Comparison of ENCODE assay signal across 22 cellular contexts in the genomic region with DNA sequence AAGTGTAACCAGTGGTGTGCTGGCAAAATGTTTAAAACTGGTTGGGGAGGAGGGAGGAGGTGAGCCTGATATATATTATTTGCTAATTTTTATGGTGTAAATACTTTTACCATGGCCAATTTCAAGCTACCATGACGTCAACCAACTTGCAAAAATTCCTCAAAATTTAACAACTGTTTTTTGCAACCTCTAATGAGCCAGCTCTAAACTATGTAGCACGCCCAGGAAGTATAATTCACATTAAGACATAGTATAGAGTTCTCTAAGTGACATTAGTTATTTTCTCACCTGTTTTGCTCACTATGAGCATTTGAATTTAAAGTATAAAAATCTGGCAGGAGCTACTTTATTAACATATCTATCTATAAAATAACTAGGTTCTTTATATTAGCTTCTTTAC. TPM values are rescaled to one million over a fixed set of nuclear protein-coding genes. Genes with fewer than 3 reads are reported as not detected.
DNase-seq lines count a peak whose midpoint lies in the region; ATAC-seq and TF ChIP-seq lines count a peak whose summit lies in the region.
"Had no signal": no experiment of that assay in that cellular context is flagged by ENCODE, and none has a peak within 500 bp of the region (broad histone marks: within the 10 kb centered on the region; RNA-seq: fewer than 3 reads in every experiment).

No MANE protein-coding gene starts in this region.

- H3K27ac ChIP-seq in breast epithelium = no peak overlapping the region
- H3K27ac ChIP-seq: brain microvascular endothelial cell, gastroesophageal sphincter, spleen, stomach, upper lobe of left lung had no signal

- no peaks in the 10 kb centered on the region for H3K9me3 ChIP-seq in breast epithelium
- H3K9me3 ChIP-seq in adipocyte (ENCODE audit: control insufficient read depth, low read length) = no peaks in the 10 kb centered on the region
- H3K9me3 ChIP-seq: gastroesophageal sphincter, spleen, stomach, upper lobe of left lung had no signal

- H3K4me1 ChIP-seq in breast epithelium (no peaks in the 10 kb centered on the region), adipocyte (ENCODE audit: control insufficient read depth, insufficient read depth, low read length) (peaks cover 7% of the 10 kb centered on the region)
- H3K4me1 ChIP-seq: spleen, upper lobe of left lung had no signal

- H3K4me3 Mint-ChIP-seq in MCF 10A (ENCODE audit: unreplicated experiment) = no peak overlapping the region
- H3K4me3 Mint-ChIP-seq: activated CD4-positive, alpha-beta T cell treated with anti-CD3 and anti-CD28 coated beads, Interleukin-2, amount 10 ng/mL, durations not matched to agents 7 days and 5 days; activated naive CD8-positive, alpha-beta T cell treated with anti-CD3 and anti-CD28 coated beads, Interleukin-2, amount 10 ng/mL, durations not matched to agents 7 days and 5 days; activated T-helper 17 cell treated with anti-CD3 and anti-CD28 coated beads, Interleukin-2, amount 50 U/mL, for 72 hours; T-cell had no signal

- H3K36me3 ChIP-seq in breast epithelium = no peaks in the 10 kb centered on the region
- H3K36me3 ChIP-seq in adipocyte (ENCODE audit: control insufficient read depth, insufficient read depth, low read length, severe bottlenecking) = no peaks in the 10 kb centered on the region
- H3K36me3 ChIP-seq: brain microvascular endothelial cell, spleen, stomach, upper lobe of left lung had no signal

- no TSS peak for BruUV-seq in MCF 10A (replicated peaks; lab: Mats Ljungman, UMichigan)

- ATAC-seq in HG03025 (IDR thresholded peaks at IDR 0.05; ENCODE audit: low FRiP score, unreplicated experiment) (no peak), GM21529 (IDR thresholded peaks at IDR 0.05; ENCODE audit: unreplicated experiment) (no peak)
- ATAC-seq: activated T-helper 17 cell treated with anti-CD3 and anti-CD28 coated beads, Interleukin-2, amount 50 U/mL, for 72 hours; gastroesophageal sphincter; T-cell had no signal

- POLR2A ChIA-PET in MCF 10A (lab: Yijun Ruan, JAX) = interaction anchor here (0.5 to 2.8 kb wide), 26 partner anchors 9 to 468 kb away, joined by 3 to 57 read pairs (median 4); partner anchors contain the start of genes ATL1, DMAC2L, L2HGDH and NIN

- H3K27me3 Mint-ChIP-seq in MCF 10A (ENCODE audit: insufficient read depth, unreplicated experiment) = no peaks in the 10 kb centered on the region
- H3K27me3 Mint-ChIP-seq: activated naive CD8-positive, alpha-beta T cell treated with anti-CD3 and anti-CD28 coated beads, Interleukin-2, amount 10 ng/mL, durations not matched to agents 7 days and 5 days; activated T-helper 17 cell treated with anti-CD3 and anti-CD28 coated beads, Interleukin-2, amount 50 U/mL, for 72 hours had no signal

- TF ChIP-seq POLR2A in breast epithelium (IDR thresholded peaks at IDR 0.05) = no peak

- no peak overlapping the region for H3K9ac ChIP-seq in adipocyte (ENCODE audit: low read length)

- no peak overlapping the region for H3K4me3 ChIP-seq in breast epithelium
- peak overlapping the region; percentile 41 for H3K4me3 ChIP-seq in adipocyte (ENCODE audit: low read length)
- H3K4me3 ChIP-seq in fibroblast of the aortic adventitia (ENCODE audit: low read depth, low read length) = no peak overlapping the region
- H3K4me3 ChIP-seq: gastroesophageal sphincter, spleen, stomach, upper lobe of left lung had no signal

- intact Hi-C loops in MCF 10A (cut with micrococcal nuclease) (loop anchor here (2.0 kb wide), 1 partner anchor 65 kb away; no protein-coding TSS in a partner anchor), breast epithelium (cut with DNase I; ENCODE audit: low total_unique reads) (no loop called here)

- CTCF ChIA-PET in MCF 10A (lab: Yijun Ruan, JAX) = interaction anchor here (0.9 to 2.8 kb wide), 17 partner anchors 15 to 256 kb away, joined by 3 to 37 read pairs (median 5); partner anchors contain the start of gene ATL1

- H3K27me3 ChIP-seq in breast epithelium (no peaks in the 10 kb centered on the region), adipocyte (replicated peaks; ENCODE audit: control insufficient read depth, insufficient read depth, low read length) (no peaks in the 10 kb centered on the region)
- H3K27me3 ChIP-seq: brain microvascular endothelial cell, gastroesophageal sphincter, spleen, stomach, upper lobe of left lung had no signal

- no peaks in the 10 kb centered on the region for H3K36me3 Mint-ChIP-seq in MCF 10A (ENCODE audit: insufficient read depth, unreplicated experiment)
- H3K36me3 Mint-ChIP-seq: activated naive CD8-positive, alpha-beta T cell treated with anti-CD3 and anti-CD28 coated beads, Interleukin-2, amount 10 ng/mL, durations not matched to agents 7 days and 5 days; T-cell had no signal

- H3K4me1 Mint-ChIP-seq in MCF 10A (ENCODE audit: insufficient read depth, unreplicated experiment) = peaks cover 48% of the 10 kb centered on the region
- H3K4me1 Mint-ChIP-seq: activated T-helper 17 cell treated with anti-CD3 and anti-CD28 coated beads, Interleukin-2, amount 50 U/mL, for 72 hours; T-cell had no signal

- H3K27ac Mint-ChIP-seq in MCF 10A (ENCODE audit: low read depth, unreplicated experiment) = peak overlapping the region; percentile 98
- H3K27ac Mint-ChIP-seq: activated CD4-positive, alpha-beta T cell treated with anti-CD3 and anti-CD28 coated beads, Interleukin-2, amount 10 ng/mL, durations not matched to agents 7 days and 5 days; activated naive CD8-positive, alpha-beta T cell treated with anti-CD3 and anti-CD28 coated beads, Interleukin-2, amount 10 ng/mL, durations not matched to agents 7 days and 5 days; activated T-helper 17 cell treated with anti-CD3 and anti-CD28 coated beads, Interleukin-2, amount 50 U/mL, for 72 hours; T-cell had no signal

- TF ChIP-seq CTCF in MCF 10A (IDR thresholded peaks at IDR 0.05; ENCODE audit: unreplicated experiment) (no peak), breast epithelium (IDR thresholded peaks at IDR 0.05) (no peak), fibroblast of the aortic adventitia (IDR thresholded peaks at IDR 0.05; ENCODE audit: insufficient read depth, low read length) (no peak)

- H3K9me3 Mint-ChIP-seq in MCF 10A (ENCODE audit: unreplicated experiment) = no peaks in the 10 kb centered on the region
- H3K9me3 Mint-ChIP-seq: activated CD4-positive, alpha-beta T cell treated with anti-CD3 and anti-CD28 coated beads, Interleukin-2, amount 10 ng/mL, durations not matched to agents 7 days and 5 days; activated naive CD8-positive, alpha-beta T cell treated with anti-CD3 and anti-CD28 coated beads, Interleukin-2, amount 10 ng/mL, durations not matched to agents 7 days and 5 days; activated T-helper 17 cell treated with anti-CD3 and anti-CD28 coated beads, Interleukin-2, amount 50 U/mL, for 72 hours; T-cell had no signal

- peak; percentile 32 for DNase-seq in MCF 10A (ENCODE audit: unreplicated experiment)
- no peak for DNase-seq in breast epithelium (ENCODE audit: low spot score in 2 of 2)
- no peak for DNase-seq in adipocyte (ENCODE audit: low read depth)
- peak; percentile 16 for DNase-seq in fibroblast of the aortic adventitia (ENCODE audit: low read depth)
- DNase-seq in amniotic stem cell (lab: John Stamatoyannopoulos, UW) = no peak
- DNase-seq in NCI-H345 treated with DMSO at 0.1 percent for 48 hours (lab: John Stamatoyannopoulos, UW; ENCODE audit: unreplicated experiment) = no peak
- DNase-seq: 8988T; activated CD4-positive, alpha-beta T cell treated with anti-CD3 and anti-CD28 coated beads, Interleukin-2, amount 10 ng/mL, durations not matched to agents 7 days and 5 days; activated naive CD8-positive, alpha-beta T cell treated with anti-CD3 and anti-CD28 coated beads, Interleukin-2, amount 10 ng/mL, durations not matched to agents 7 days and 5 days; brain microvascular endothelial cell; NCI-H1694; NCI-H2227 treated with DMSO at 0.1 percent for 48 hours; NK-92 treated with Interleukin-12 subunit alpha and Interleukin-12 subunit beta, amount 100 ng/mL, for 24 hours; spleen; stimulated activated CD4-positive, alpha-beta T cell treated with anti-CD3 and anti-CD28 coated beads, Interleukin-4, amount 100 ng/mL, for 24 hours; T-cell; upper lobe of left lung had no signal

RNA-seq across cellular contexts. Expression of gene ATL1, which starts 41.5 kb away (rescaled TPM):
- total RNA-seq in MCF 10A (2022) = 3.2 and 3.3 TPM in 2 replicates
- total RNA-seq in breast epithelium = 10 to 100 TPM; 10.4 to 23.7 (median 22.0) TPM
- total RNA-seq in fibroblast of the aortic adventitia (ENCODE audit: low replicate concordance) = 5.2 and 10.7 TPM in 2 replicates

Comparison
In these comparisons a context has a peak if more than half of its experiments do, and no peak if none do; other contexts are left out.
1. DNase-seq: peak in MCF 10A (single experiment) and fibroblast of the aortic adventitia (single experiment); none in breast epithelium (0 of 2), adipocyte (single experiment), amniotic stem cell (single experiment) and NCI-H345 treated with DMSO at 0.1 percent for 48 hours (single experiment).